17 cellular contexts compared by ENCODE assay signal in genomic region chr10:122282909-122283308, GRCh38. TPM values are rescaled to one million over a fixed set of nuclear protein-coding genes. Genes with fewer than 3 reads are reported as not detected.
A peak's percentile ranks its signal among the peaks of the same experiment; 100 is the strongest.
DNase-seq lines count a peak whose midpoint lies in the region; ATAC-seq and TF ChIP-seq lines count a peak whose summit lies in the region.
"Had no signal": no experiment of that assay in that cellular context is flagged by ENCODE, and none has a peak within 500 bp of the region (broad histone marks: within the 10 kb centered on the region; RNA-seq: fewer than 3 reads in every experiment).

No MANE protein-coding gene starts in this region.

- no peaks in the 10 kb centered on the region for H3K27me3 ChIP-seq in endodermal cell (ENCODE audit: control insufficient read depth, insufficient read depth, low read length, poor library complexity, severe bottlenecking)
- H3K27me3 ChIP-seq in psoas muscle (ENCODE audit: insufficient read depth in 3 of 3, low read length in 2 of 3) = no peaks in the 10 kb centered on the region
- H3K27me3 ChIP-seq in foreskin keratinocyte = no peaks in the 10 kb centered on the region
- H3K27me3 ChIP-seq in HAP-1 (ENCODE audit: low read depth) = no peaks in the 10 kb centered on the region
- H3K27me3 ChIP-seq: BE2C, SJCRH30 had no signal

- H3K4me1 Mint-ChIP-seq in endodermal cell = peaks cover 12% of the 10 kb centered on the region

- no peaks in the 10 kb centered on the region for H3K36me3 Mint-ChIP-seq in endodermal cell (ENCODE audit: low read depth)

- intact Hi-C loops in psoas muscle (cut with DNase I) = no loop called here

- ATAC-seq in HG02588 (IDR thresholded peaks at IDR 0.05; ENCODE audit: unreplicated experiment) = peak; percentile 53
- no peak for ATAC-seq in psoas muscle
- ATAC-seq in foreskin keratinocyte = no peak

- peak; percentile 67 for DNase-seq in endodermal cell
- DNase-seq in psoas muscle = no peak
- DNase-seq in foreskin keratinocyte = no peak
- DNase-seq in HK-2 (ENCODE audit: unreplicated experiment) = no peak
- DNase-seq in ACHN = no peak
- DNase-seq in HAP-1 (ENCODE audit: low spot score in 2 of 2) = no peak
- DNase-seq: BE2C; NCI-H1092; NCI-H2227 treated with DMSO at 0.1 percent for 48 hours; NCI-H526 treated with DMSO at 0.1 percent for 48 hours; NK-92 treated with Interleukin-12 subunit alpha and Interleukin-12 subunit beta, amount 100 ng/mL, for 24 hours; SJCRH30 had no signal

- no peak overlapping the region for H3K9ac ChIP-seq in endodermal cell (ENCODE audit: extremely low read depth, low read length, poor library complexity, severe bottlenecking)
- H3K9ac ChIP-seq: GM23248, KMS-11 had no signal

- no peaks in the 10 kb centered on the region for H3K9me3 Mint-ChIP-seq in endodermal cell

- in situ Hi-C loops in ACHN (cut with HindIII; ENCODE audit: low pct_ligation_motif_present, low pct_unique_long_range_greater_than_20kb, low sequenced_read_pairs) (loop anchor here (25.0 kb wide), 1 partner anchor 154 kb away; no protein-coding TSS in a partner anchor), HAP-1 (cut with MboI; ENCODE audit: low sequenced_read_pairs) (no loop called here)

- whole genome bisulfite sequencing in endodermal cell (ENCODE audit: insufficient coverage in 1 of 2, insufficient read length in 1 of 2), 2 experiments = 73 to 75% methylated on average over 5 to 7 of the region's 7 CpGs
- WGBS in psoas muscle, 3 donors = 66 to 69% (median 68%) methylated on average over 7 of the region's 7 CpGs

- H3K9me3 ChIP-seq in endodermal cell (ENCODE audit: control insufficient read depth, low read length) = no peaks in the 10 kb centered on the region
- no peaks in the 10 kb centered on the region for H3K9me3 ChIP-seq in psoas muscle
- H3K9me3 ChIP-seq in HAP-1 = no peaks in the 10 kb centered on the region
- H3K9me3 ChIP-seq: BE2C, SJCRH30 had no signal

- H3K4me3 ChIP-seq in endodermal cell (ENCODE audit: low read length) (no peak overlapping the region), psoas muscle (no peak overlapping the region), HAP-1 (no peak overlapping the region)
- H3K4me3 ChIP-seq: GM23248, SJCRH30 had no signal

- H3K4me3 Mint-ChIP-seq in endodermal cell = no peak overlapping the region

- peaks cover 2% of the 10 kb centered on the region for H3K27me3 Mint-ChIP-seq in endodermal cell (ENCODE audit: insufficient read depth)

- no peak overlapping the region for H3K27ac Mint-ChIP-seq in endodermal cell

- TF ChIP-seq CTCF in endodermal cell (conservative IDR thresholded peaks at IDR 0.05) = no peak
- TF ChIP-seq CTCF in psoas muscle (IDR thresholded peaks at IDR 0.05) = no peak
- no peak for TF ChIP-seq CTCF in foreskin keratinocyte (conservative IDR thresholded peaks at IDR 0.05)

- H3K27ac ChIP-seq in endodermal cell (ENCODE audit: low read depth, low read length) (no peak overlapping the region), psoas muscle (peak overlapping the region; percentile 80), foreskin keratinocyte (no peak overlapping the region)
- H3K27ac ChIP-seq: GM23248, KMS-11, RWPE1 had no signal

- H3K4me1 ChIP-seq in endodermal cell (ENCODE audit: control insufficient read depth, insufficient read depth, low read length) (no peaks in the 10 kb centered on the region), psoas muscle (peaks cover 38% of the 10 kb centered on the region), foreskin keratinocyte (peaks cover 16% of the 10 kb centered on the region), HAP-1 (no peaks in the 10 kb centered on the region)
- H3K4me1 ChIP-seq: BE2C had no signal

- no peaks in the 10 kb centered on the region for H3K36me3 ChIP-seq in endodermal cell (ENCODE audit: control insufficient read depth, insufficient read depth, low read length)
- no peaks in the 10 kb centered on the region for H3K36me3 ChIP-seq in psoas muscle (ENCODE audit: insufficient read depth in 1 of 2, low read depth in 1 of 2)
- H3K36me3 ChIP-seq in HAP-1 (replicated peaks) = no peaks in the 10 kb centered on the region
- H3K36me3 ChIP-seq: BE2C, SJCRH30 had no signal

RNA-seq across cellular contexts. Expression of gene BTBD16, which starts 11.8 kb away (rescaled TPM):
- total RNA-seq in endodermal cell (not detected), psoas muscle (under 1 TPM in 2 of 4 donors, not detected in 2; 0.32 to 0.58 TPM), foreskin keratinocyte (0.48 and 0.53 TPM in 2 replicates)
- not detected for polyA plus RNA-seq in endodermal cell (2013, experiment 1 of 2)
- polyA plus RNA-seq in endodermal cell (2013, experiment 2 of 2) = not detected
- polyA plus RNA-seq in psoas muscle (under 1 TPM in 1 of 3 donors, not detected in 2; 0.14 TPM), foreskin keratinocyte (0.55 and 0.68 TPM in 2 replicates)
- total RNA-seq: GM23248, SJCRH30 had no signal
- polyA plus RNA-seq: AG04450, GM23248 had no signal
